Comparison of ENCODE assay signal across 9 cellular contexts in genomic region chr1:151716771-151717631, GRCh38. TPM values are rescaled to one million over a fixed set of nuclear protein-coding genes. Genes with fewer than 3 reads are reported as not detected.
DNase-seq lines count a peak whose midpoint lies in the region; ATAC-seq and TF ChIP-seq lines count a peak whose summit lies in the region.
"Had no signal": no experiment of that assay in that cellular context is flagged by ENCODE, and none has a peak within 500 bp of the region (broad histone marks: within the 10 kb centered on the region; RNA-seq: fewer than 3 reads in every experiment).

Gene CELF3 (minus strand): TSS chr1:151716803. CDS start chr1:151716020, 783 bp downstream.

- peak within 1 kb of the TSS; percentile 26; the same call in 1 of the 2 replicates for H3K4me2 ChIP-seq in DOHH2 (ENCODE audit: low read length)

- no peaks in the 10 kb centered on the region for H3K79me2 ChIP-seq in DOHH2 (ENCODE audit: control insufficient read depth, low read length)

- POLR2A ChIA-PET in activated CD8-positive, alpha-beta T cell treated with anti-CD3 and anti-CD28 coated beads, Interleukin-2, amount 10 ng/mL, durations not matched to agents 7 days and 5 days (lab: Charles Lee) = no interaction called here

- no peak for TF ChIP-seq CTCF in DOHH2 (IDR thresholded peaks at IDR 0.05; ENCODE audit: low read depth, low read length, poor library complexity, severe bottlenecking)

- H3K4me3 Mint-ChIP-seq in activated CD8-positive, alpha-beta T cell treated with anti-CD3 and anti-CD28 coated beads, Interleukin-2, amount 10 ng/mL, durations not matched to agents 7 days and 5 days = no peak within 1 kb of the TSS
- no peak within 1 kb of the TSS for H3K4me3 Mint-ChIP-seq in activated T-helper 2 cell treated with anti-CD3 and anti-CD28 coated beads, Interferon-gamma antibody, Interleukin-2, Interleukin-4, amounts not matched to agents 10 μg/mL and 5 μg/mL and 100 μg/mL, durations not matched to agents 14 hours and 24 hours and 36 hours (ENCODE audit: low read depth)

- no peaks in the 10 kb centered on the region for H4K20me1 ChIP-seq in DOHH2 (ENCODE audit: control insufficient read depth, insufficient read depth, low read depth, low read length)

- H3K27me3 ChIP-seq in DOHH2 (ENCODE audit: control insufficient read depth, low read length) = peaks cover 60% of the 10 kb centered on the region

- H3K4me3 ChIP-seq in DOHH2 (ENCODE audit: low read length) = no peak within 1 kb of the TSS

- H3K27ac Mint-ChIP-seq in activated CD8-positive, alpha-beta T cell treated with anti-CD3 and anti-CD28 coated beads, Interleukin-2, amount 10 ng/mL, durations not matched to agents 7 days and 5 days = no peak within 1 kb of the TSS
- no peak within 1 kb of the TSS for H3K27ac Mint-ChIP-seq in activated T-helper 2 cell treated with anti-CD3 and anti-CD28 coated beads, Interferon-gamma antibody, Interleukin-2, Interleukin-4, amounts not matched to agents 10 μg/mL and 5 μg/mL and 100 μg/mL, durations not matched to agents 14 hours and 24 hours and 36 hours

- H3K36me3 Mint-ChIP-seq in activated CD8-positive, alpha-beta T cell treated with anti-CD3 and anti-CD28 coated beads, Interleukin-2, amount 10 ng/mL, durations not matched to agents 7 days and 5 days (ENCODE audit: low read depth) = no peaks in the 10 kb centered on the region
- no peaks in the 10 kb centered on the region for H3K36me3 Mint-ChIP-seq in activated T-helper 2 cell treated with anti-CD3 and anti-CD28 coated beads, Interferon-gamma antibody, Interleukin-2, Interleukin-4, amounts not matched to agents 10 μg/mL and 5 μg/mL and 100 μg/mL, durations not matched to agents 14 hours and 24 hours and 36 hours (ENCODE audit: low read depth)

- intact Hi-C loops in activated T-helper 2 cell treated with anti-CD3 and anti-CD28 coated beads, Interferon-gamma antibody, Interleukin-2, Interleukin-4, amounts not matched to agents 10 μg/mL and 5 μg/mL and 100 μg/mL, durations not matched to agents 14 hours and 24 hours and 36 hours (cut with micrococcal nuclease) = no loop called here
- intact Hi-C loops in Right ventricle myocardium inferior (cut with DNase I) = no loop called here

- CTCF ChIA-PET in activated CD8-positive, alpha-beta T cell treated with anti-CD3 and anti-CD28 coated beads, Interleukin-2, amount 10 ng/mL, durations not matched to agents 7 days and 5 days (lab: Charles Lee) = interaction anchor here (0.9 to 1.0 kb wide), 3 partner anchors 18 to 273 kb away, joined by 3 to 5 read pairs (median 5); no protein-coding TSS in a partner anchor

- DNase-seq in NCI-H187 (lab: John Stamatoyannopoulos, UW) (peak; percentile 97 to 99), left kidney (ENCODE audit: low read depth, low spot score) (peak; percentile 83), Right ventricle myocardium inferior (ENCODE audit: missing footprints) (no peak)
- peak; percentile 35 for DNase-seq in activated CD8-positive, alpha-beta T cell treated with anti-CD3 and anti-CD28 coated beads, Interleukin-2, amount 10 ng/mL, durations not matched to agents 7 days and 5 days
- no peak for DNase-seq in activated T-helper 2 cell treated with anti-CD3 and anti-CD28 coated beads, Interferon-gamma antibody, Interleukin-2, Interleukin-4, amounts not matched to agents 10 μg/mL and 5 μg/mL and 100 μg/mL, durations not matched to agents 14 hours and 24 hours and 36 hours (ENCODE audit: low spot score)
- no peak for DNase-seq in NK-92 treated with Interleukin-12 subunit alpha and Interleukin-12 subunit beta, amount 100 ng/mL, for 24 hours (lab: John Stamatoyannopoulos, UW)

- H3K27me3 Mint-ChIP-seq in activated CD8-positive, alpha-beta T cell treated with anti-CD3 and anti-CD28 coated beads, Interleukin-2, amount 10 ng/mL, durations not matched to agents 7 days and 5 days (ENCODE audit: low read depth) = peaks cover 56% of the 10 kb centered on the region
- H3K27me3 Mint-ChIP-seq in activated T-helper 2 cell treated with anti-CD3 and anti-CD28 coated beads, Interferon-gamma antibody, Interleukin-2, Interleukin-4, amounts not matched to agents 10 μg/mL and 5 μg/mL and 100 μg/mL, durations not matched to agents 14 hours and 24 hours and 36 hours (ENCODE audit: low read depth) = peaks cover 65% of the 10 kb centered on the region

- no peak within 1 kb of the TSS for H3K27ac ChIP-seq in DOHH2 (ENCODE audit: low read depth, low read length)

- no peaks in the 10 kb centered on the region for H3K9me2 ChIP-seq in DOHH2 (replicated peaks; ENCODE audit: control insufficient read depth, low read length)

- no peak for ATAC-seq in activated CD8-positive, alpha-beta T cell treated with anti-CD3 and anti-CD28 coated beads, Interleukin-2, amount 10 ng/mL, durations not matched to agents 7 days and 5 days
- ATAC-seq in HG03469 (IDR thresholded peaks at IDR 0.05; ENCODE audit: unreplicated experiment) = no peak
- ATAC-seq in Right ventricle myocardium inferior = no peak

- H3K9me3 ChIP-seq in DOHH2 (ENCODE audit: control insufficient read depth, insufficient read depth, low read length) = no peaks in the 10 kb centered on the region

- H3K4me1 ChIP-seq in DOHH2 (ENCODE audit: control insufficient read depth, low read length) = peaks cover 7% of the 10 kb centered on the region; the same call in 1 of the 2 replicates

- no peaks in the 10 kb centered on the region for H3K9me3 Mint-ChIP-seq in activated CD8-positive, alpha-beta T cell treated with anti-CD3 and anti-CD28 coated beads, Interleukin-2, amount 10 ng/mL, durations not matched to agents 7 days and 5 days (ENCODE audit: insufficient read depth)
- no peaks in the 10 kb centered on the region for H3K9me3 Mint-ChIP-seq in activated T-helper 2 cell treated with anti-CD3 and anti-CD28 coated beads, Interferon-gamma antibody, Interleukin-2, Interleukin-4, amounts not matched to agents 10 μg/mL and 5 μg/mL and 100 μg/mL, durations not matched to agents 14 hours and 24 hours and 36 hours

- H3K36me3 ChIP-seq in DOHH2 (ENCODE audit: control insufficient read depth, low read length) = no peaks in the 10 kb centered on the region

- no peaks in the 10 kb centered on the region for H3F3A ChIP-seq in DOHH2 (ENCODE audit: control insufficient read depth, insufficient read depth)

- peaks cover 22% of the 10 kb centered on the region for H3K4me1 Mint-ChIP-seq in activated CD8-positive, alpha-beta T cell treated with anti-CD3 and anti-CD28 coated beads, Interleukin-2, amount 10 ng/mL, durations not matched to agents 7 days and 5 days (ENCODE audit: low read depth)
- peaks cover 19% of the 10 kb centered on the region for H3K4me1 Mint-ChIP-seq in activated T-helper 2 cell treated with anti-CD3 and anti-CD28 coated beads, Interferon-gamma antibody, Interleukin-2, Interleukin-4, amounts not matched to agents 10 μg/mL and 5 μg/mL and 100 μg/mL, durations not matched to agents 14 hours and 24 hours and 36 hours (ENCODE audit: low read depth)

RNA-seq across cellular contexts. Expression of gene CELF3, which starts in this region (rescaled TPM):
- total RNA-seq in activated CD8-positive, alpha-beta T cell treated with anti-CD3 and anti-CD28 coated beads, Interleukin-2, amount 10 ng/mL, durations not matched to agents 7 days and 5 days = not detected
- total RNA-seq in activated T-helper 2 cell treated with anti-CD3 and anti-CD28 coated beads, Interferon-gamma antibody, Interleukin-2, Interleukin-4, amounts not matched to agents 10 μg/mL and 5 μg/mL and 100 μg/mL, durations not matched to agents 14 hours and 24 hours and 36 hours = not detected in 2 replicates
- not detected for total RNA-seq in Right ventricle myocardium inferior
- total RNA-seq: epithelial cell of proximal tubule had no signal

Comparison
In these comparisons a context has a peak if more than half of its experiments do, and no peak if none do; other contexts are left out.
1. Peak in DNase-seq in activated CD8-positive, alpha-beta T cell treated with anti-CD3 and anti-CD28 coated beads, Interleukin-2, amount 10 ng/mL, durations not matched to agents 7 days and 5 days; RNA of the gene not detected or under 1 TPM.
2. DNase-seq: peak in NCI-H187 (2 of 2) and left kidney (single experiment); none in activated T-helper 2 cell treated with anti-CD3 and anti-CD28 coated beads, Interferon-gamma antibody, Interleukin-2, Interleukin-4, amounts not matched to agents 10 μg/mL and 5 μg/mL and 100 μg/mL, durations not matched to agents 14 hours and 24 hours and 36 hours (single experiment), NK-92 treated with Interleukin-12 subunit alpha and Interleukin-12 subunit beta, amount 100 ng/mL, for 24 hours (single experiment) and Right ventricle myocardium inferior (single experiment).